ENCODE assay signal across 8 cellular contexts in genomic region chr14:50335389-50335788, GRCh38. TPM values are rescaled to one million over a fixed set of nuclear protein-coding genes. Genes with fewer than 3 reads are reported as not detected.
A peak's percentile ranks its signal among the peaks of the same experiment; 100 is the strongest.
DNase-seq lines count a peak whose midpoint lies in the region; ATAC-seq lines count a peak whose summit lies in the region.

No MANE protein-coding gene starts in this region.

- H3K9me3 Mint-ChIP-seq in stimulated activated naive CD8-positive, alpha-beta T cell treated with anti-CD3 and anti-CD28 coated beads, Interleukin-15, amount 100 ng/mL, for 72 hours: no peaks in the 10 kb centered on the region
- H3K9me3 Mint-ChIP-seq in activated naive CD8-positive, alpha-beta T cell treated with anti-CD3 and anti-CD28 coated beads, Interleukin-2, amount 50 U/mL, for 24 hours: no peaks in the 10 kb centered on the region

- peak; percentile 23 for ATAC-seq in stimulated activated naive CD8-positive, alpha-beta T cell treated with anti-CD3 and anti-CD28 coated beads, Interleukin-15, amount 100 ng/mL, for 72 hours
- no peak for ATAC-seq in stimulated activated naive CD8-positive, alpha-beta T cell treated with anti-CD3 and anti-CD28 coated beads, Interleukin-15, Interleukin-2, amounts not matched to agents 100 U/mL and 50 U/mL, for 24 hours
- ATAC-seq in activated naive CD8-positive, alpha-beta T cell treated with anti-CD3 and anti-CD28 coated beads, Interleukin-2, amount 50 U/mL, for 24 hours: no peak
- no peak for ATAC-seq in GM21619 (IDR thresholded peaks at IDR 0.05; ENCODE audit: unreplicated experiment)

- peaks cover 20% of the 10 kb centered on the region for H3K4me1 Mint-ChIP-seq in stimulated activated naive CD8-positive, alpha-beta T cell treated with anti-CD3 and anti-CD28 coated beads, Interleukin-15, amount 100 ng/mL, for 72 hours
- H3K4me1 Mint-ChIP-seq in activated naive CD8-positive, alpha-beta T cell treated with anti-CD3 and anti-CD28 coated beads, Interleukin-2, amount 50 U/mL, for 24 hours: peaks cover 12% of the 10 kb centered on the region

- H3K36me3 Mint-ChIP-seq in activated naive CD8-positive, alpha-beta T cell treated with anti-CD3 and anti-CD28 coated beads, Interleukin-2, amount 50 U/mL, for 24 hours (ENCODE audit: low read depth): no peaks in the 10 kb centered on the region

- no peaks in the 10 kb centered on the region for H3K27me3 Mint-ChIP-seq in stimulated activated naive CD8-positive, alpha-beta T cell treated with anti-CD3 and anti-CD28 coated beads, Interleukin-15, amount 100 ng/mL, for 72 hours
- no peaks in the 10 kb centered on the region for H3K27me3 Mint-ChIP-seq in activated naive CD8-positive, alpha-beta T cell treated with anti-CD3 and anti-CD28 coated beads, Interleukin-2, amount 50 U/mL, for 24 hours

- peak overlapping the region in 1 of 2 donors; percentile 24 for H3K4me3 Mint-ChIP-seq in stimulated activated naive CD8-positive, alpha-beta T cell treated with anti-CD3 and anti-CD28 coated beads, Interleukin-15, amount 100 ng/mL, for 72 hours
- no peak overlapping the region for H3K4me3 Mint-ChIP-seq in activated naive CD8-positive, alpha-beta T cell treated with anti-CD3 and anti-CD28 coated beads, Interleukin-2, amount 50 U/mL, for 24 hours

- no peak overlapping the region for H3K27ac Mint-ChIP-seq in stimulated activated naive CD8-positive, alpha-beta T cell treated with anti-CD3 and anti-CD28 coated beads, Interleukin-15, amount 100 ng/mL, for 72 hours
- H3K27ac Mint-ChIP-seq in activated naive CD8-positive, alpha-beta T cell treated with anti-CD3 and anti-CD28 coated beads, Interleukin-2, amount 50 U/mL, for 24 hours: peak overlapping the region; percentile 53

- intact Hi-C loops in posterior vena cava (cut with DNase I): loop anchor here in 1 of 2 donors (10.0 kb wide), 1 partner anchor 59 kb away; the partner anchor contains the start of gene CDKL1

- DNase-seq in stimulated activated naive CD8-positive, alpha-beta T cell treated with anti-CD3 and anti-CD28 coated beads, Interleukin-15, amount 100 ng/mL, for 72 hours: no peak
- DNase-seq in stimulated activated naive CD8-positive, alpha-beta T cell treated with anti-CD3 and anti-CD28 coated beads, Interleukin-15, Interleukin-2, amounts not matched to agents 100 U/mL and 50 U/mL, for 24 hours: no peak
- DNase-seq in activated naive CD8-positive, alpha-beta T cell treated with anti-CD3 and anti-CD28 coated beads, Interleukin-2, amount 50 U/mL, for 24 hours: no peak
- DNase-seq in hepatic stellate cell (ENCODE audit: low spot score) (peak; percentile 42), posterior vena cava (ENCODE audit: low spot score) (peak; percentile 88), GOT3 (lab: John Stamatoyannopoulos, UW) (no peak)
- no peak for DNase-seq in activated CD4-positive, alpha-beta T cell treated with anti-CD3 and anti-CD28 coated beads for 48 hours

RNA-seq across cellular contexts. Expression of gene DMAC2L, which starts 23.3 kb away (rescaled TPM):
- 10 to 100 TPM; 12.0 to 13.4 TPM for total RNA-seq in posterior vena cava

RNA-seq across cellular contexts. Expression of gene L2HGDH, which starts 23.4 kb away (rescaled TPM):
- 1 to 10 TPM; 3.3 to 3.6 TPM for total RNA-seq in posterior vena cava

Comparison
In these comparisons a context has a peak if more than half of its experiments do, and no peak if none do; other contexts are left out.
1. DNase-seq: peak in hepatic stellate cell (single experiment) and posterior vena cava (single experiment); none in stimulated activated naive CD8-positive, alpha-beta T cell treated with anti-CD3 and anti-CD28 coated beads, Interleukin-15, amount 100 ng/mL, for 72 hours (0 of 2), stimulated activated naive CD8-positive, alpha-beta T cell treated with anti-CD3 and anti-CD28 coated beads, Interleukin-15, Interleukin-2, amounts not matched to agents 100 U/mL and 50 U/mL, for 24 hours (single experiment), activated naive CD8-positive, alpha-beta T cell treated with anti-CD3 and anti-CD28 coated beads, Interleukin-2, amount 50 U/mL, for 24 hours (single experiment), activated CD4-positive, alpha-beta T cell treated with anti-CD3 and anti-CD28 coated beads for 48 hours (single experiment) and GOT3 (single experiment).